Comparison of ENCODE assay signal across 12 cellular contexts in the genomic region with DNA sequence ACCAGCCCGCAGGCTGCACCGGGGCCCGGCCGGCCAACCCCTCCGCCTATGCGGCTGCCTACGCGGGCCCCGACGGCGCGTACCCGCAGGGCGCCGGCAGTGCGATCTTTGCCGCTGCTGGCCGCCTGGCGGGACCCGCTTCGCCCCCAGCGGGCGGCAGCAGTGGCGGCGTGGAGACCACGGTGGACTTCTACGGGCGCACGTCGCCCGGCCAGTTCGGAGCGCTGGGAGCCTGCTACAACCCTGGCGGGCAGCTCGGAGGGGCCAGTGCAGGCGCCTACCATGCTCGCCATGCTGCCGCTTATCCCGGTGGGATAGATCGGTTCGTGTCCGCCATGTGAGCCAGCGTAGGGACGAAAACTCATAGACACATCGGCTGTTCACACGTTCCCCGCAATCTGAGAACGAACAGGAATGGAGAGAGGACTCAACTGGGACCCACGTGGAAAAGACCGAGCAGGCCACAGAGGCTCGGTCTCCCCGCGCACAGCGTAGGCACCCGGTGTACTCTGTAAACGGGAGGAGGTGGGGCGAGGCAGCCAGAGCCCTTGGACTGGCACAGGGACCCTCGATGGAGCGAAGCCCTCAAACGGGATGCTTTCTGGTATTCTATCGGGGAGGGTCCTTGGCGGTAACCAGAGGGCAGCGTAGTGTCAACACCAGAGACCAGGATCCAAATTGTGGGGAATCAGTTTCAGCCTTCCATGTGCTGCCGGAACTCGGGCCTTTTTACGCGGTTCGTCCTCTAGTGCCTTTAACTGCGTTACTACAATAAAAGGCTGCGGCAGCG. TPM values are rescaled to one million over a fixed set of nuclear protein-coding genes. Genes with fewer than 3 reads are reported as not detected.
DNase-seq lines count a peak whose midpoint lies in the region; ATAC-seq lines count a peak whose summit lies in the region.
"Had no signal": no experiment of that assay in that cellular context is flagged by ENCODE, and none has a peak within 500 bp of the region (broad histone marks: within the 10 kb centered on the region; RNA-seq: fewer than 3 reads in every experiment).

No MANE protein-coding gene starts in this region.

- H3K9me3 ChIP-seq in esophagus (ENCODE audit: control insufficient read depth in 2 of 2, insufficient read depth in 1 of 2, low read depth in 1 of 2, low read length in 1 of 2) = peaks cover 0 to 2% of the 10 kb centered on the region in 2 donors
- H3K9me3 ChIP-seq: esophagus muscularis mucosa had no signal

- H3K27me3 ChIP-seq in esophagus (ENCODE audit: control insufficient read depth in 1 of 2, insufficient read depth in 2 of 2, low read length in 2 of 2) = peaks cover 0 to 28% of the 10 kb centered on the region in 2 donors

- 21 to 38% methylated on average over 64 to 71 of the region's 71 CpGs for WGBS in esophagus, 2 donors

- peaks cover 75% of the 10 kb centered on the region for H3K27me3 Mint-ChIP-seq in activated CD4-positive, alpha-beta T cell treated with anti-CD3 and anti-CD28 coated beads, Interleukin-2, amount 10 ng/mL, durations not matched to agents 24 days and 14 days

- H3K36me3 ChIP-seq in esophagus (ENCODE audit: control insufficient read depth in 2 of 2, insufficient read depth in 2 of 2, low read length in 1 of 2) = no peaks in the 10 kb centered on the region
- H3K36me3 ChIP-seq: esophagus muscularis mucosa had no signal

- peak overlapping the region; percentile 65 to 77 for H3K4me3 ChIP-seq in esophagus (ENCODE audit: low read depth in 1 of 2, low read length in 2 of 2)
- H3K4me3 ChIP-seq in skin epidermis = peak overlapping the region in 6 of 7 experiments; percentile 18 to 64 (median 52)

- peaks cover 15% of the 10 kb centered on the region for H3K4me1 Mint-ChIP-seq in activated CD4-positive, alpha-beta T cell treated with anti-CD3 and anti-CD28 coated beads, Interleukin-2, amount 10 ng/mL, durations not matched to agents 24 days and 14 days

- intact Hi-C loops in activated CD4-positive, alpha-beta T cell treated with anti-CD3 and anti-CD28 coated beads, Interleukin-2, amount 10 ng/mL, durations not matched to agents 24 days and 14 days (cut with micrococcal nuclease) = loop anchor here (1.0 to 5.0 kb wide), 2 partner anchors 47 to 145 kb away; no protein-coding TSS in a partner anchor

- no peak overlapping the region for H3K4me3 Mint-ChIP-seq in activated CD4-positive, alpha-beta T cell treated with anti-CD3 and anti-CD28 coated beads, Interleukin-2, amount 10 ng/mL, durations not matched to agents 24 days and 14 days

- H3K36me3 Mint-ChIP-seq in activated CD4-positive, alpha-beta T cell treated with anti-CD3 and anti-CD28 coated beads, Interleukin-2, amount 10 ng/mL, durations not matched to agents 24 days and 14 days (ENCODE audit: low read depth) = peaks cover 4% of the 10 kb centered on the region

- H3K4me1 ChIP-seq in esophagus (ENCODE audit: control insufficient read depth in 2 of 2, insufficient read depth in 2 of 2, low read length in 1 of 2) = peaks cover 0 to 17% of the 10 kb centered on the region in 2 donors

- H3K27ac Mint-ChIP-seq in activated CD4-positive, alpha-beta T cell treated with anti-CD3 and anti-CD28 coated beads, Interleukin-2, amount 10 ng/mL, durations not matched to agents 24 days and 14 days = peak overlapping the region; percentile 56

- peaks cover 4% of the 10 kb centered on the region for H3K9me3 Mint-ChIP-seq in activated CD4-positive, alpha-beta T cell treated with anti-CD3 and anti-CD28 coated beads, Interleukin-2, amount 10 ng/mL, durations not matched to agents 24 days and 14 days

- no peak for DNase-seq in activated CD4-positive, alpha-beta T cell treated with anti-CD3 and anti-CD28 coated beads, Interleukin-2, amount 10 ng/mL, durations not matched to agents 24 days and 14 days
- DNase-seq in activated CD4-positive, alpha-beta T cell treated with anti-CD3 and anti-CD28 coated beads for 4 hours = no peak
- DNase-seq in HK-2 (ENCODE audit: unreplicated experiment) (peak; percentile 35), NCI-H524 treated with DMSO at 0.1 percent for 48 hours (lab: John Stamatoyannopoulos, UW) (no peak)
- no peak for DNase-seq in NK-92 treated with Interleukin-12 subunit alpha and Interleukin-12 subunit beta, amount 100 ng/mL, for 24 hours (lab: John Stamatoyannopoulos, UW)
- DNase-seq: activated CD4-positive, CD25-positive, alpha-beta regulatory T cell treated with anti-CD3 and anti-CD28 coated beads, Interleukin-2, amount 50 U/mL, for 72 hours had no signal

- ATAC-seq in HG03342 (IDR thresholded peaks at IDR 0.05; ENCODE audit: unreplicated experiment) = no peak

- H3K27ac ChIP-seq in esophagus (ENCODE audit: low read depth in 2 of 2, low read length in 1 of 2) (no peak overlapping the region), skin epidermis (peak overlapping the region in 2 of 21 experiments; percentile 42 to 80)
- H3K27ac ChIP-seq: esophagus muscularis mucosa had no signal

RNA-seq across cellular contexts. Expression of gene FOXE1, which starts 1.9 kb away (rescaled TPM):
- not detected in 2 replicates for total RNA-seq in activated CD4-positive, alpha-beta T cell treated with anti-CD3 and anti-CD28 coated beads, Interleukin-2, amount 10 ng/mL, durations not matched to agents 24 days and 14 days
- polyA plus RNA-seq in esophagus = 1 to 10 TPM; 3.5 to 6.5 TPM
- total RNA-seq: esophagus muscularis mucosa, mesenteric fat pad, OCI-LY7 had no signal
